20 cellular contexts compared by ENCODE assay signal in the genomic region with DNA sequence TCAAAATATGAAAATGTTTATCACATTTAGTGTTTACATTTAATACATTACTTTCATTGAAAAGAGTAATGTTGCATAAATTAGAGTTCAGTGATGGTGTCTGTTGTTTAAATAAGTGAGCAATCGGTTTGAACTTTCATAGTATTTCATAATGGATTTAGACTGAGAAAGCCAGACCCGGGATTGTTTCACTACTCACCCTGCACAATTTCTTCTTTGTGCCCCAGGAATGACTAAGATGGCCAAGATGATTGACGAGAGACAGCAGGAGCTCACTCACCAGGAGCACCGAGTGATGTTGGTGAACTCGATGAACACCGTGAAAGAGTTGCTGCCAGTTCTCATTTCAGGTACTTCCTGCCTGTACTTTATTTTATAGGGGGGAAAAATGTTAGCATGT.
DNase-seq lines count a peak whose midpoint lies in the region; ATAC-seq and TF ChIP-seq lines count a peak whose summit lies in the region.
"Had no signal": no experiment of that assay in that cellular context is flagged by ENCODE, and none has a peak within 500 bp of the region (broad histone marks: within the 10 kb centered on the region; RNA-seq: fewer than 3 reads in every experiment).

No MANE protein-coding gene starts in this region.

- POLR2A ChIA-PET in HEK293T (lab: Yijun Ruan, JAX), result no interaction called here
- POLR2A ChIA-PET in SK-N-SH (lab: Yijun Ruan, JAX), result no interaction called here

- no peak for TF ChIP-seq POLR2A in esophagus muscularis mucosa (IDR thresholded peaks at IDR 0.05; ENCODE audit: low read depth)

- H3K9me3 Mint-ChIP-seq in stimulated activated effector memory CD8-positive, alpha-beta T cell treated with anti-CD3 and anti-CD28 coated beads, Interleukin-12 subunit alpha, Interleukin-12 subunit beta, amount 100 ng/mL, for 72 hours, result no peaks in the 10 kb centered on the region
- H3K9me3 Mint-ChIP-seq: activated B cell treated with CpG ODN at 0.5 μM for 24 hours, brain, nephron had no signal

- H3K4me3 Mint-ChIP-seq in stimulated activated effector memory CD8-positive, alpha-beta T cell treated with anti-CD3 and anti-CD28 coated beads, Interleukin-12 subunit alpha, Interleukin-12 subunit beta, amount 100 ng/mL, for 72 hours, result no peak overlapping the region
- H3K4me3 Mint-ChIP-seq: activated B cell treated with CpG ODN at 0.5 μM for 24 hours, brain, nephron had no signal

- H3K9me3 ChIP-seq in SK-N-SH (no peaks in the 10 kb centered on the region), esophagus muscularis mucosa (no peaks in the 10 kb centered on the region)
- H3K9me3 ChIP-seq: lower lobe of right lung, Peyer's patch, right lobe of liver had no signal

- H3K4me1 ChIP-seq in SK-N-SH (ENCODE audit: control insufficient read depth in 1 of 2, insufficient read depth in 2 of 2, low read depth in 1 of 2, low read length in 1 of 2) (peaks cover 0 to 54% of the 10 kb centered on the region in 2 experiments), esophagus muscularis mucosa (peaks cover 55 to 85% (median 73%) of the 10 kb centered on the region in 4 donors)
- H3K4me1 ChIP-seq: Peyer's patch had no signal

- peaks cover 35% of the 10 kb centered on the region for H3K36me3 Mint-ChIP-seq in stimulated activated effector memory CD8-positive, alpha-beta T cell treated with anti-CD3 and anti-CD28 coated beads, Interleukin-12 subunit alpha, Interleukin-12 subunit beta, amount 100 ng/mL, for 72 hours

- H3K27ac ChIP-seq in SK-N-SH (ENCODE audit: low read depth in 2 of 2, low read length in 1 of 2) (peak overlapping the region in 1 of 2 experiments; percentile 75; a peak in 1 of 4 replicates), esophagus muscularis mucosa (replicated peaks in 1 of 4) (peak overlapping the region; percentile 5 to 55 (median 32))
- H3K27ac ChIP-seq: lower lobe of right lung, right lobe of liver had no signal

- CTCF ChIA-PET in HEK293T (lab: Yijun Ruan, JAX), result no interaction called here
- CTCF ChIA-PET in SK-N-SH (lab: Yijun Ruan, JAX), result interaction anchor here (1.6 kb wide), 1 partner anchor 9 kb away, joined by 8 read pairs; no protein-coding TSS in a partner anchor

- peaks cover 44 to 55% of the 10 kb centered on the region in 2 experiments for H3K36me3 ChIP-seq in SK-N-SH (replicated peaks in 1 of 2; ENCODE audit: control insufficient read depth in 1 of 2, insufficient read depth in 2 of 2, low read length in 1 of 2)
- peaks cover 12 to 54% (median 27%) of the 10 kb centered on the region in 4 donors for H3K36me3 ChIP-seq in esophagus muscularis mucosa

- DNase-seq in HEK293T (ENCODE audit: extremely low spot score) (no peak), SK-N-SH (no peak), esophagus muscularis mucosa (ENCODE audit: extremely low spot score) (peak; percentile 14), NCI-H1092 treated with DMSO at 0.1 percent for 48 hours (lab: John Stamatoyannopoulos, UW) (no peak)
- no peak for DNase-seq in stimulated activated effector memory CD8-positive, alpha-beta T cell treated with anti-CD3 and anti-CD28 coated beads, Interleukin-12 subunit alpha, Interleukin-12 subunit beta, amount 100 ng/mL, for 72 hours (ENCODE audit: low spot score in 2 of 2)
- no peak for DNase-seq in activated naive CD4-positive, alpha-beta T cell treated with Interleukin-2 at 50 U/mL for 16 hours
- DNase-seq: activated B cell treated with CpG ODN at 0.5 μM for 24 hours; activated effector memory CD4-positive, alpha-beta T cell treated with Interleukin-2 at 50 U/mL for 16 hours; C1 segment of cervical spinal cord; DMS79 treated with DMSO at 0.1 percent for 48 hours; effector CD4-positive, alpha-beta T cell; foreskin fibroblast; lower lobe of right lung; NCI-H2081; Peyer's patch; right lobe of liver; stimulated activated CD4-positive, alpha-beta T cell treated with anti-CD3 and anti-CD28 coated beads, Interleukin-2, amount 100 ng/mL, for 48 hours had no signal

- H4K20me1 ChIP-seq in SK-N-SH (ENCODE audit: insufficient read depth), result peaks cover 20% of the 10 kb centered on the region; the same call in 1 of the 2 replicates

- WGBS in SK-N-SH (ENCODE audit: low lambda C conversion rate), result 60% methylated on average over 6 of the region's 6 CpGs
- WGBS in esophagus muscularis mucosa, result 78% methylated on average over 6 of the region's 6 CpGs

- no peak overlapping the region for H3K4me3 ChIP-seq in SK-N-SH (ENCODE audit: low read depth in 2 of 2, low read length in 1 of 2)
- no peak overlapping the region for H3K4me3 ChIP-seq in esophagus muscularis mucosa
- H3K4me3 ChIP-seq: lower lobe of right lung, Peyer's patch, right lobe of liver had no signal

- peak overlapping the region; percentile 16 for H3K27ac Mint-ChIP-seq in stimulated activated effector memory CD8-positive, alpha-beta T cell treated with anti-CD3 and anti-CD28 coated beads, Interleukin-12 subunit alpha, Interleukin-12 subunit beta, amount 100 ng/mL, for 72 hours
- H3K27ac Mint-ChIP-seq: activated B cell treated with CpG ODN at 0.5 μM for 24 hours had no signal

- H3K9ac ChIP-seq in SK-N-SH, result no peak overlapping the region

- TF ChIP-seq EP300 in SK-N-SH (IDR thresholded peaks at IDR 0.05; ENCODE audit: borderline replicate concordance in 1 of 2, low read depth in 1 of 2, low read length in 1 of 2), result no peak
- TF ChIP-seq EP300 in esophagus muscularis mucosa (IDR thresholded peaks at IDR 0.05), result no peak

- H3K27me3 ChIP-seq in SK-N-SH (ENCODE audit: insufficient read depth) (no peaks in the 10 kb centered on the region), esophagus muscularis mucosa (no peaks in the 10 kb centered on the region)
- H3K27me3 ChIP-seq: Peyer's patch, right lobe of liver had no signal

- TF ChIP-seq CTCF in SK-N-SH (IDR thresholded peaks at IDR 0.05) (no peak), esophagus muscularis mucosa (IDR thresholded peaks at IDR 0.05) (no peak)

- ATAC-seq in stimulated activated effector memory CD8-positive, alpha-beta T cell treated with anti-CD3 and anti-CD28 coated beads, Interleukin-12 subunit alpha, Interleukin-12 subunit beta, amount 100 ng/mL, for 72 hours, result no peak
- ATAC-seq in HG03025 (IDR thresholded peaks at IDR 0.05; ENCODE audit: low FRiP score, unreplicated experiment), result no peak
- ATAC-seq: lower lobe of right lung, right lobe of liver had no signal

- intact Hi-C loops in esophagus muscularis mucosa (cut with DNase I), result no loop called here

- H3K4me1 Mint-ChIP-seq in stimulated activated effector memory CD8-positive, alpha-beta T cell treated with anti-CD3 and anti-CD28 coated beads, Interleukin-12 subunit alpha, Interleukin-12 subunit beta, amount 100 ng/mL, for 72 hours, result peaks cover 15% of the 10 kb centered on the region

- H3F3A ChIP-seq in SK-N-SH (replicated peaks; ENCODE audit: insufficient read depth), result peaks cover 58% of the 10 kb centered on the region

- H3K9me2 ChIP-seq in SK-N-SH, result no peaks in the 10 kb centered on the region

- peaks cover 96% of the 10 kb centered on the region for H3K79me2 ChIP-seq in SK-N-SH (ENCODE audit: insufficient read depth)

- H2AFZ ChIP-seq in SK-N-SH (ENCODE audit: low read depth), result no peak overlapping the region

- no peak overlapping the region for H3K4me2 ChIP-seq in SK-N-SH

- TF ChIP-seq RAD21 in SK-N-SH (IDR thresholded peaks at IDR 0.05; ENCODE audit: low read length), result no peak

TF ChIP-seq in HEK293T, 16 proteins besides CTCF, POLR2A, EP300 and RAD21:
- TF ChIP-seq, protein P1, sequence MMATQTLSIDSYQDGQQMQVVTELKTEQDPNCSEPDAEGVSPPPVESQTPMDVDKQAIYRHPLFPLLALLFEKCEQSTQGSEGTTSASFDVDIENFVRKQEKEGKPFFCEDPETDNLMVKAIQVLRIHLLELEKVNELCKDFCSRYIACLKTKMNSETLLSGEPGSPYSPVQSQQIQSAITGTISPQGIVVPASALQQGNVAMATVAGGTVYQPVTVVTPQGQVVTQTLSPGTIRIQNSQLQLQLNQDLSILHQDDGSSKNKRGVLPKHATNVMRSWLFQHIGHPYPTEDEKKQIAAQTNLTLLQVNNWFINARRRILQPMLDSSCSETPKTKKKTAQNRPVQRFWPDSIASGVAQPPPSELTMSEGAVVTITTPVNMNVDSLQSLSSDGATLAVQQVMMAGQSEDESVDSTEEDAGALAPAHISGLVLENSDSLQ (IDR thresholded peaks at IDR 0.05), result peak; percentile 15; the same call in 1 of the 2 replicates
- no peak for TF ChIP-seq ARNT (IDR thresholded peaks at IDR 0.05)
TF ChIP-seq in HEK293T: peak in this region for 1.

TF ChIP-seq in SK-N-SH, 30 proteins besides CTCF, POLR2A, EP300 and RAD21 (continues in another document):
- 0 out of 2 replicates have a peak, but pooled peaks have one; percentile 33 for TF ChIP-seq TCF12 (IDR thresholded peaks at IDR 0.05)
- TF ChIP-seq PBX3 (IDR thresholded peaks at IDR 0.05), result peak; percentile 78
- TF ChIP-seq, protein P2, sequence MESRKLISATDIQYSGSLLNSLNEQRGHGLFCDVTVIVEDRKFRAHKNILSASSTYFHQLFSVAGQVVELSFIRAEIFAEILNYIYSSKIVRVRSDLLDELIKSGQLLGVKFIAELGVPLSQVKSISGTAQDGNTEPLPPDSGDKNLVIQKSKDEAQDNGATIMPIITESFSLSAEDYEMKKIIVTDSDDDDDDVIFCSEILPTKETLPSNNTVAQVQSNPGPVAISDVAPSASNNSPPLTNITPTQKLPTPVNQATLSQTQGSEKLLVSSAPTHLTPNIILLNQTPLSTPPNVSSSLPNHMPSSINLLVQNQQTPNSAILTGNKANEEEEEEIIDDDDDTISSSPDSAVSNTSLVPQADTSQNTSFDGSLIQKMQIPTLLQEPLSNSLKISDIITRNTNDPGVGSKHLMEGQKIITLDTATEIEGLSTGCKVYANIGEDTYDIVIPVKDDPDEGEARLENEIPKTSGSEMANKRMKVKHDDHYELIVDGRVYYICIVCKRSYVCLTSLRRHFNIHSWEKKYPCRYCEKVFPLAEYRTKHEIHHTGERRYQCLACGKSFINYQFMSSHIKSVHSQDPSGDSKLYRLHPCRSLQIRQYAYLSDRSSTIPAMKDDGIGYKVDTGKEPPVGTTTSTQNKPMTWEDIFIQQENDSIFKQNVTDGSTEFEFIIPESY (IDR thresholded peaks at IDR 0.05; ENCODE audit: borderline replicate concordance, low read depth), result no peak
